9 cellular contexts compared by ENCODE assay signal in genomic region chr11:112962854-112963367, GRCh38. TPM values are rescaled to one million over a fixed set of nuclear protein-coding genes. Genes with fewer than 3 reads are reported as not detected.
DNase-seq lines count a peak whose midpoint lies in the region; ATAC-seq and TF ChIP-seq lines count a peak whose summit lies in the region.
"Had no signal": no experiment of that assay in that cellular context is flagged by ENCODE, and none has a peak within 500 bp of the region (broad histone marks: within the 10 kb centered on the region; RNA-seq: fewer than 3 reads in every experiment).

No MANE protein-coding gene starts in this region.

- H3K4ac ChIP-seq in IMR-90 (ENCODE audit: low read depth, low read length), result no peak overlapping the region

- H3K4me1 ChIP-seq in BE2C, result peaks cover 28% of the 10 kb centered on the region
- no peaks in the 10 kb centered on the region; the same call in 1 of the 2 replicates for H3K4me1 ChIP-seq in IMR-90 (ENCODE audit: control insufficient read depth, insufficient read depth, low read length)
- H3K4me1 ChIP-seq in RWPE2 (ENCODE audit: insufficient read depth, poor library complexity, severe bottlenecking), result no peaks in the 10 kb centered on the region

- H3K36me3 Mint-ChIP-seq in natural killer cell treated with Interleukin-12 subunit alpha and Interleukin-12 subunit beta and Interleukin-15 and Interleukin-18, amount 100 ng/mL, for 72 hours, result no peaks in the 10 kb centered on the region

- no peak overlapping the region for H4K91ac ChIP-seq in IMR-90 (ENCODE audit: insufficient read depth, low read depth, low read length)

- H4K5ac ChIP-seq in IMR-90 (ENCODE audit: low read depth, low read length), result no peak overlapping the region

- no peak overlapping the region for H3K23ac ChIP-seq in IMR-90 (ENCODE audit: low read depth, low read length)

- TF ChIP-seq RAD21 in IMR-90 (IDR thresholded peaks at IDR 0.05; ENCODE audit: low read length), result no peak

- no TSS peak for BruUV-seq in IMR-90 (replicated peaks; lab: Mats Ljungman, UMichigan)

- no peak overlapping the region for H2BK5ac ChIP-seq in IMR-90 (ENCODE audit: low read depth, low read length, poor library complexity, severe bottlenecking)

- H2AK9ac ChIP-seq in IMR-90 (replicated peaks; ENCODE audit: low read depth, low read length, poor library complexity), result no peak overlapping the region

- H2BK15ac ChIP-seq in IMR-90 (ENCODE audit: low read depth, low read length), result no peak overlapping the region

- dilution Hi-C loops in IMR-90 (cut with HindIII; ENCODE audit: low sequenced_read_pairs, unreplicated experiment), result no loop called here

- no peaks in the 10 kb centered on the region for H3K9me3 Mint-ChIP-seq in natural killer cell treated with Interleukin-12 subunit alpha and Interleukin-12 subunit beta and Interleukin-15 and Interleukin-18, amount 100 ng/mL, for 72 hours
- H3K9me3 Mint-ChIP-seq: central memory CD8-positive, alpha-beta T cell had no signal

- TF ChIP-seq CTCF in BE2C (IDR thresholded peaks at IDR 0.05; ENCODE audit: low read depth, low read length), result no peak
- no peak for TF ChIP-seq CTCF in IMR-90 (conservative IDR thresholded peaks at IDR 0.05; ENCODE audit: low read depth, low read length)
- TF ChIP-seq CTCF in RWPE2 (IDR thresholded peaks at IDR 0.05; ENCODE audit: poor library complexity, severe bottlenecking), result no peak

- no peaks in the 10 kb centered on the region for H3K79me1 ChIP-seq in IMR-90 (ENCODE audit: low read depth in 1 of 2, low read length in 2 of 2)

- intact Hi-C loops in IMR-90 (cut with micrococcal nuclease), result loop anchor here (10.0 kb wide), 1 partner anchor 668 kb away; no protein-coding TSS in a partner anchor

- no peaks in the 10 kb centered on the region for H3K9me1 ChIP-seq in IMR-90 (ENCODE audit: insufficient read depth, low read length)

- in situ Hi-C loops in IMR-90 (cut with MboI; ENCODE audit: low sequenced_read_pairs), result no loop called here

- no peak overlapping the region for H3K9ac ChIP-seq in IMR-90 (ENCODE audit: low read depth, low read length)

- H3K9me3 ChIP-seq in BE2C (no peaks in the 10 kb centered on the region), IMR-90 (ENCODE audit: control insufficient read depth, insufficient read depth, low read length) (no peaks in the 10 kb centered on the region), RWPE2 (ENCODE audit: severe bottlenecking) (no peaks in the 10 kb centered on the region)

- no peak overlapping the region for H2AK5ac ChIP-seq in IMR-90 (ENCODE audit: low read depth, low read length)

- CTCF ChIA-PET in IMR-90 (lab: Yijun Ruan, JAX), result no interaction called here

- H2BK120ac ChIP-seq in IMR-90 (ENCODE audit: low read depth, low read length), result no peak overlapping the region

- H3K27ac ChIP-seq in IMR-90 (ENCODE audit: insufficient read depth, low read length) (no peak overlapping the region), RWPE2 (ENCODE audit: poor library complexity, severe bottlenecking) (no peak overlapping the region)

- H3K4me3 ChIP-seq in BE2C (ENCODE audit: low read depth, low read length) (peak overlapping the region; percentile 87), IMR-90 (ENCODE audit: insufficient read depth, low read depth, low read length) (no peak overlapping the region), RWPE2 (ENCODE audit: severe bottlenecking) (no peak overlapping the region)

- H3K56ac ChIP-seq in IMR-90 (ENCODE audit: extremely low read depth, insufficient read depth, low read length), result no peak overlapping the region

- no peak overlapping the region for H4K8ac ChIP-seq in IMR-90 (ENCODE audit: low read depth in 2 of 2, low read length in 2 of 2)

- H3K18ac ChIP-seq in IMR-90 (ENCODE audit: low read depth, low read length), result no peak overlapping the region

- H3K27me3 ChIP-seq in BE2C, result no peaks in the 10 kb centered on the region
- peaks cover 32% of the 10 kb centered on the region for H3K27me3 ChIP-seq in IMR-90 (ENCODE audit: control insufficient read depth, insufficient read depth, low read length)
- H3K27me3 ChIP-seq in RWPE2 (ENCODE audit: insufficient read depth, poor library complexity, severe bottlenecking), result peaks cover 100% of the 10 kb centered on the region

- WGBS in IMR-90 (ENCODE audit: extremely low coverage in 2 of 2, insufficient read length in 1 of 2), 2 experiments, result 2% methylated on average over 10 of the region's 55 CpGs; no CpG with 5 or more reads in 1 of the 2 experiments

- H3K36me3 ChIP-seq in BE2C (no peaks in the 10 kb centered on the region), IMR-90 (ENCODE audit: control insufficient read depth, insufficient read depth, low read length) (no peaks in the 10 kb centered on the region), RWPE2 (ENCODE audit: low read depth) (no peaks in the 10 kb centered on the region)

- ATAC-seq in IMR-90 (ENCODE audit: low read depth) (no peak), RWPE2 (ENCODE audit: low read depth) (peak; percentile 42; the same call in 1 of the 3 replicates), HG02870 (IDR thresholded peaks at IDR 0.05; ENCODE audit: unreplicated experiment) (no peak), GM21619 (IDR thresholded peaks at IDR 0.05; ENCODE audit: unreplicated experiment) (no peak)
- peak; percentile 81 to 86 for ATAC-seq in natural killer cell treated with Interleukin-12 subunit alpha and Interleukin-12 subunit beta and Interleukin-15 and Interleukin-18, amount 100 ng/mL, for 72 hours

- H3K4me3 Mint-ChIP-seq in natural killer cell treated with Interleukin-12 subunit alpha and Interleukin-12 subunit beta and Interleukin-15 and Interleukin-18, amount 100 ng/mL, for 72 hours, result peak overlapping the region; percentile 93

- H3K4me2 ChIP-seq in IMR-90 (ENCODE audit: low read depth, low read length), result peak overlapping the region; percentile 62; the same call in 1 of the 2 replicates

- no peak overlapping the region for H2BK20ac ChIP-seq in IMR-90 (ENCODE audit: low read depth, low read length)

- H3K27me3 Mint-ChIP-seq in natural killer cell treated with Interleukin-12 subunit alpha and Interleukin-12 subunit beta and Interleukin-15 and Interleukin-18, amount 100 ng/mL, for 72 hours, result no peaks in the 10 kb centered on the region

- peaks cover 23 to 33% of the 10 kb centered on the region in 2 donors for H3K4me1 Mint-ChIP-seq in natural killer cell treated with Interleukin-12 subunit alpha and Interleukin-12 subunit beta and Interleukin-15 and Interleukin-18, amount 100 ng/mL, for 72 hours (ENCODE audit: low read depth in 2 of 2)

- no peaks in the 10 kb centered on the region for H4K20me1 ChIP-seq in IMR-90 (ENCODE audit: insufficient read depth, low read length)

- H2AFZ ChIP-seq in IMR-90 (replicated peaks; ENCODE audit: low read length, poor library complexity), result peak overlapping the region; percentile 75

- POLR2A ChIA-PET in IMR-90 (lab: Charles Lee; ENCODE audit: unreplicated experiment), result no interaction called here

- DNase-seq in BE2C (peak; percentile 94), IMR-90 (no peak), RWPE2 (ENCODE audit: low spot score) (no peak), foreskin melanocyte (peak; percentile 12), OCI-M2 (lab: John Stamatoyannopoulos, UW; ENCODE audit: unreplicated experiment) (no peak)
- peak; percentile 87 for DNase-seq in natural killer cell treated with Interleukin-12 subunit alpha and Interleukin-12 subunit beta and Interleukin-15 and Interleukin-18, amount 100 ng/mL, for 72 hours (ENCODE audit: low spot score)

- no peak for TF ChIP-seq POLR2A in IMR-90 (IDR thresholded peaks at IDR 0.05; ENCODE audit: low read depth, low read length)

- peak overlapping the region; percentile 87 to 90 for H3K27ac Mint-ChIP-seq in natural killer cell treated with Interleukin-12 subunit alpha and Interleukin-12 subunit beta and Interleukin-15 and Interleukin-18, amount 100 ng/mL, for 72 hours

- no peak overlapping the region for H3K14ac ChIP-seq in IMR-90 (replicated peaks; ENCODE audit: low read depth, low read length)

TF ChIP-seq in IMR-90, 13 proteins besides CTCF, POLR2A, EP300 and RAD21 (continues in another document):
- no peak for TF ChIP-seq USF2 (IDR thresholded peaks at IDR 0.05; ENCODE audit: low read depth, low read length)
- TF ChIP-seq RCOR1 (IDR thresholded peaks at IDR 0.05; ENCODE audit: insufficient replicate concordance, low read length), result no peak
- no peak for TF ChIP-seq BHLHE40 (IDR thresholded peaks at IDR 0.05; ENCODE audit: low read depth, low read length)
- no peak for TF ChIP-seq MXI1 (IDR thresholded peaks at IDR 0.05; ENCODE audit: borderline replicate concordance, low read depth, low read length)
- TF ChIP-seq CEBPB (IDR thresholded peaks at IDR 0.05; ENCODE audit: low read depth, low read length), result no peak
- no peak for TF ChIP-seq ELK1 (IDR thresholded peaks at IDR 0.05; ENCODE audit: borderline replicate concordance, low read depth, low read length)
- TF ChIP-seq RFX5 (IDR thresholded peaks at IDR 0.05; ENCODE audit: low read depth, low read length), result no peak
- TF ChIP-seq FOS (IDR thresholded peaks at IDR 0.05; ENCODE audit: low read depth, low read length), result no peak
- no peak for TF ChIP-seq MAZ (IDR thresholded peaks at IDR 0.05; ENCODE audit: borderline replicate concordance, low read depth, low read length)
- TF ChIP-seq CHD1 (IDR thresholded peaks at IDR 0.05; ENCODE audit: low read depth, low read length), result no peak

RNA-seq across cellular contexts. Expression of gene NCAM1, which starts 1.7 kb away (rescaled TPM):
- polyA plus RNA-seq in BE2C (2012; ENCODE audit: insufficient read depth, insufficient read length, low read depth), result 144 TPM
- 0.18 TPM in 1 of 2 replicates, not detected in the other for total RNA-seq in IMR-90 (2012; rRNA removed)
- 0.09 TPM in 1 of 2 replicates, not detected in the other for polyA plus RNA-seq in IMR-90 (2012; rRNA removed)
- not detected in 2 replicates for polyA plus RNA-seq in IMR-90 (2012; cell fraction: cytosol; rRNA removed)
- 0.01 TPM in 1 of 2 replicates, not detected in the other for polyA plus RNA-seq in IMR-90 (2012; cell fraction: nucleus; rRNA removed; ENCODE audit: low replicate concordance)
- 10 to 100 TPM; 54.2 to 65.7 TPM for total RNA-seq in natural killer cell treated with Interleukin-12 subunit alpha and Interleukin-12 subunit beta and Interleukin-15 and Interleukin-18, amount 100 ng/mL, for 72 hours

Comparison
In these comparisons a context has a peak if more than half of its experiments do, and no peak if none do; other contexts are left out.
1. DNase-seq: peak in BE2C (single experiment), foreskin melanocyte (single experiment) and natural killer cell treated with Interleukin-12 subunit alpha and Interleukin-12 subunit beta and Interleukin-15 and Interleukin-18, amount 100 ng/mL, for 72 hours (single experiment); none in IMR-90 (single experiment), RWPE2 (single experiment) and OCI-M2 (single experiment).
2. ATAC-seq: peak in RWPE2 (single experiment) and natural killer cell treated with Interleukin-12 subunit alpha and Interleukin-12 subunit beta and Interleukin-15 and Interleukin-18, amount 100 ng/mL, for 72 hours (2 of 2); none in IMR-90 (single experiment), HG02870 (single experiment) and GM21619 (single experiment).
3. RNA of gene NCAM1, which starts 1.7 kb away (total RNA-seq): 54.2 to 65.7 TPM in natural killer cell treated with Interleukin-12 subunit alpha and Interleukin-12 subunit beta and Interleukin-15 and Interleukin-18, amount 100 ng/mL, for 72 hours; 0.18 TPM in IMR-90; every median in the first group is over 10 times any median in the second.